In genomic region chr9:25964239-25964638, GRCh38 we compare ENCODE assay signal across 8 cellular contexts.
A peak's percentile ranks its signal among the peaks of the same experiment; 100 is the strongest.
DNase-seq lines count a peak whose midpoint lies in the region; ATAC-seq and TF ChIP-seq lines count a peak whose summit lies in the region.

No MANE protein-coding gene starts in this region.

- no peaks in the 10 kb centered on the region for H3K4me1 ChIP-seq in breast epithelium
- no peaks in the 10 kb centered on the region for H3K4me1 ChIP-seq in PC-3 (ENCODE audit: insufficient read depth, low read length)

- no peaks in the 10 kb centered on the region for H3K27me3 ChIP-seq in breast epithelium
- no peaks in the 10 kb centered on the region for H3K27me3 ChIP-seq in PC-3 (ENCODE audit: low read length)

- no peak overlapping the region for H3K4me3 Mint-ChIP-seq in MCF 10A (ENCODE audit: unreplicated experiment)

- H3K36me3 Mint-ChIP-seq in MCF 10A (ENCODE audit: insufficient read depth, unreplicated experiment): no peaks in the 10 kb centered on the region

- peak; percentile 86 for ATAC-seq in PC-3
- ATAC-seq in HG03457 (IDR thresholded peaks at IDR 0.05; ENCODE audit: unreplicated experiment): no peak
- no peak for ATAC-seq in HG03135 (IDR thresholded peaks at IDR 0.05; ENCODE audit: unreplicated experiment)

- POLR2A ChIA-PET in MCF 10A (lab: Yijun Ruan, JAX) (no interaction called here), PC-3 (lab: Charles Lee; ENCODE audit: unreplicated experiment) (no interaction called here)

- BruUV-seq in MCF 10A (replicated peaks; lab: Mats Ljungman, UMichigan) (no TSS peak), PC-3 (replicated peaks; lab: Mats Ljungman, UMichigan) (no TSS peak)

- H3K4me2 ChIP-seq in PC-3 (ENCODE audit: low read length): no peak overlapping the region

- H3K27me3 Mint-ChIP-seq in MCF 10A (ENCODE audit: insufficient read depth, unreplicated experiment): no peaks in the 10 kb centered on the region

- no peaks in the 10 kb centered on the region for H3K79me2 ChIP-seq in PC-3 (ENCODE audit: low read length)

- no peaks in the 10 kb centered on the region for H3K36me3 ChIP-seq in breast epithelium
- no peaks in the 10 kb centered on the region for H3K36me3 ChIP-seq in PC-3 (ENCODE audit: low read depth, low read length)

- H3K9me2 ChIP-seq in PC-3 (replicated peaks; ENCODE audit: low read length): no peaks in the 10 kb centered on the region

- no peaks in the 10 kb centered on the region for H3F3A ChIP-seq in PC-3 (ENCODE audit: low read length, unreplicated experiment)

- TF ChIP-seq POLR2A in breast epithelium (IDR thresholded peaks at IDR 0.05): no peak

- peaks cover 13% of the 10 kb centered on the region for H3K9me3 Mint-ChIP-seq in MCF 10A (ENCODE audit: unreplicated experiment)

- H3K4me3 ChIP-seq in breast epithelium: no peak overlapping the region
- no peak overlapping the region for H3K4me3 ChIP-seq in PC-3 (ENCODE audit: low read length)

- H2AFZ ChIP-seq in PC-3 (ENCODE audit: low read length): peak overlapping the region; percentile 88

- intact Hi-C loops in MCF 10A (cut with micrococcal nuclease): loop anchor here (1.0 to 10.0 kb wide), 3 partner anchors 362 to 901 kb away; no protein-coding TSS in a partner anchor
- intact Hi-C loops in breast epithelium (cut with DNase I; ENCODE audit: low total_unique reads): no loop called here
- intact Hi-C loops in PC-3 (cut with micrococcal nuclease): loop anchor here (1.0 to 10.0 kb wide), 3 partner anchors 211 to 362 kb away; no protein-coding TSS in a partner anchor

- CTCF ChIA-PET in MCF 10A (lab: Yijun Ruan, JAX) (interaction anchor here (0.6 to 2.7 kb wide), 12 partner anchors 10 to 906 kb away, joined by 3 to 45 read pairs (median 3); no protein-coding TSS in a partner anchor), PC-3 (lab: Charles Lee) (no interaction called here)

- H3K9ac ChIP-seq in PC-3 (ENCODE audit: low read length): peak overlapping the region; percentile 42; the same call in 1 of the 2 replicates

- H3K9me3 ChIP-seq in breast epithelium: peaks cover 4 to 5% of the 10 kb centered on the region in 2 donors
- no peaks in the 10 kb centered on the region for H3K9me3 ChIP-seq in PC-3 (ENCODE audit: low read length)

- no peaks in the 10 kb centered on the region for H4K20me1 ChIP-seq in PC-3 (ENCODE audit: low read length)

- H3K27ac ChIP-seq in breast epithelium (no peak overlapping the region), PC-3 (ENCODE audit: low read length) (peak overlapping the region; percentile 23)

- no peaks in the 10 kb centered on the region for H3K4me1 Mint-ChIP-seq in MCF 10A (ENCODE audit: insufficient read depth, unreplicated experiment)

- peak; percentile 52 for TF ChIP-seq CTCF in MCF 10A (IDR thresholded peaks at IDR 0.05; ENCODE audit: unreplicated experiment)
- TF ChIP-seq CTCF in breast epithelium (IDR thresholded peaks at IDR 0.05): no peak
- peak; percentile 73 for TF ChIP-seq CTCF in PC-3 (conservative IDR thresholded peaks at IDR 0.05; ENCODE audit: low read depth, low read length)

- DNase-seq in MCF 10A (ENCODE audit: unreplicated experiment) (peak; percentile 84), breast epithelium (ENCODE audit: low spot score in 2 of 2) (no peak), HT1080 (ENCODE audit: low read depth) (peak; percentile 75), PC-3 (peak; percentile 90), fibroblast of gingiva (ENCODE audit: low read depth) (peak; percentile 49), pulmonary artery endothelial cell (ENCODE audit: low read depth, low spot score) (peak; percentile 24)

- H3K27ac Mint-ChIP-seq in MCF 10A (ENCODE audit: low read depth, unreplicated experiment): no peak overlapping the region

Comparison
In these comparisons a context has a peak if more than half of its experiments do, and no peak if none do; other contexts are left out.
1. DNase-seq: peak in MCF 10A (single experiment), HT1080 (single experiment), PC-3 (single experiment), fibroblast of gingiva (single experiment) and pulmonary artery endothelial cell (single experiment); none in breast epithelium (0 of 2).
2. CTCF ChIP-seq: peak in MCF 10A (single experiment) and PC-3 (single experiment); none in breast epithelium (0 of 3).